Comparison of ENCODE assay signal across 8 cellular contexts in genomic region chr12:124837958-124838803, GRCh38. TPM values are rescaled to one million over a fixed set of nuclear protein-coding genes. Genes with fewer than 3 reads are reported as not detected.
A peak's percentile ranks its signal among the peaks of the same experiment; 100 is the strongest.
DNase-seq lines count a peak whose midpoint lies in the region; ATAC-seq, FAIRE-seq and TF ChIP-seq lines count a peak whose summit lies in the region.

No MANE protein-coding gene starts in this region.

- no peak overlapping the region for H3K23ac ChIP-seq in H1 (ENCODE audit: insufficient read length)

- H3K79me2 ChIP-seq in H1 (ENCODE audit: control insufficient read depth in 1 of 2, insufficient read depth in 2 of 2, low read length in 2 of 2): no peaks in the 10 kb centered on the region; a peak in 1 of 4 replicates

- POLR2A ChIA-PET in H1 (lab: Charles Lee; ENCODE audit: partially characterized antibody): interaction anchor here (1.1 to 1.3 kb wide), 3 partner anchors 20 to 77 kb away, joined by 3 read pairs; partner anchors contain the start of genes SCARB1 and UBC

- no peak for ATAC-seq in HG03565 (IDR thresholded peaks at IDR 0.05; ENCODE audit: unreplicated experiment)

- H3K23me2 ChIP-seq in H1 (ENCODE audit: low read depth, low read length): no peaks in the 10 kb centered on the region; the same call in 1 of the 2 replicates

- H2AFZ ChIP-seq in H1 (ENCODE audit: low read length): no peak overlapping the region

- no peak overlapping the region for H4K8ac ChIP-seq in H1 (ENCODE audit: extremely low read depth, insufficient read depth, low read length)

- no peak overlapping the region for H2BK5ac ChIP-seq in H1 (ENCODE audit: low read depth, low read length)

- no peak overlapping the region for H2BK20ac ChIP-seq in H1 (ENCODE audit: low read length)

- H4K20me1 ChIP-seq in H1 (replicated peaks in 1 of 2; ENCODE audit: control insufficient read depth in 1 of 2, insufficient read depth in 2 of 2, low read length in 2 of 2): peaks cover 0 to 2% of the 10 kb centered on the region in 2 experiments

- TF ChIP-seq EP300 in H1 (IDR thresholded peaks at IDR 0.05; ENCODE audit: borderline replicate concordance in 1 of 2, low read depth in 2 of 2, low read length in 2 of 2): no peak

- CTCF ChIA-PET in H1 (lab: Charles Lee; ENCODE audit: partially characterized antibody): interaction anchor here (0.7 to 1.1 kb wide), 4 partner anchors 11 to 68 kb away, joined by 3 to 4 read pairs (median 3); no protein-coding TSS in a partner anchor

- H3K56ac ChIP-seq in H1 (replicated peaks; ENCODE audit: insufficient read length, low read depth, low read length): no peak overlapping the region

- 75% methylated on average over 15 of the region's 16 CpGs; no CpG with 5 or more reads in 1 of the 2 experiments for WGBS in H1 (ENCODE audit: extremely low coverage in 1 of 2, insufficient coverage in 1 of 2, insufficient read length in 1 of 2, insufficient replicate concordance in 2 of 2, low coverage in 1 of 2, low lambda C conversion rate in 2 of 2, missing lambda C conversion rate in 1 of 2), 2 experiments

- H2AK5ac ChIP-seq in H1 (ENCODE audit: low read depth, low read length): no peak overlapping the region; the same call in 1 of the 2 replicates

- no peak overlapping the region for H3K4me3 ChIP-seq in H1 (ENCODE audit: extremely low read depth in 1 of 4, insufficient read depth in 2 of 4, low read depth in 3 of 4, low read length in 4 of 4)

- peaks cover 8% of the 10 kb centered on the region; the same call in 1 of the 2 replicates for H3K79me1 ChIP-seq in H1 (ENCODE audit: low read depth, low read length)

- H3K4me2 ChIP-seq in H1 (ENCODE audit: insufficient read depth in 1 of 2, low read depth in 2 of 2, low read length in 2 of 2): no peak overlapping the region

- H3K27me3 ChIP-seq in H1 (replicated peaks in 1 of 4; ENCODE audit: control insufficient read depth in 3 of 4, extremely low read depth in 1 of 4, insufficient read depth in 3 of 4, low read length in 3 of 4): no peaks in the 10 kb centered on the region

- no peak for TF ChIP-seq RAD21 in H1 (IDR thresholded peaks at IDR 0.05 in 1 of 2, conservative IDR thresholded peaks at IDR 0.05 in 1 of 2; ENCODE audit: low read depth in 2 of 2, low read length in 2 of 2)

- TF ChIP-seq POLR2A in H1 (IDR thresholded peaks at IDR 0.05; ENCODE audit: control extremely low read depth in 1 of 2, low read depth in 2 of 2, low read length in 2 of 2): no peak

- 0 out of 2 replicates have a peak overlapping the region, but pooled peaks have one; percentile 16 for H2BK15ac ChIP-seq in H1 (ENCODE audit: low read length)

- H3K36me3 ChIP-seq in H1 (ENCODE audit: control insufficient read depth in 2 of 4, insufficient read depth in 4 of 4, low read length in 3 of 4): no peaks in the 10 kb centered on the region

- peaks cover 0 to 21% (median 16%) of the 10 kb centered on the region in 4 experiments; a peak in 6 of 7 replicates for H3K4me1 ChIP-seq in H1 (replicated peaks in 1 of 4; ENCODE audit: control insufficient read depth in 3 of 4, insufficient read depth in 4 of 4, low read length in 3 of 4)

- no peak overlapping the region for H3K27ac ChIP-seq in H1 (ENCODE audit: low read depth, low read length)

- no peak overlapping the region for H3K14ac ChIP-seq in H1 (ENCODE audit: insufficient read length)

- peak overlapping the region; percentile 83 for H4K91ac ChIP-seq in H1 (replicated peaks; ENCODE audit: insufficient read length, low read length)

- H3K18ac ChIP-seq in H1 (ENCODE audit: extremely low read depth, low read length): no peak overlapping the region; the same call in 1 of the 2 replicates

- H2BK12ac ChIP-seq in H1 (ENCODE audit: low read depth, low read length): peak overlapping the region; percentile 39; the same call in 1 of the 2 replicates

- H3K4ac ChIP-seq in H1 (replicated peaks; ENCODE audit: insufficient read length, low read depth, low read length): peak overlapping the region; percentile 8

- FAIRE-seq in H1 (lab: Jason Lieb, UNC): no peak

- no peaks in the 10 kb centered on the region for H3K9me3 ChIP-seq in H1 (ENCODE audit: insufficient read depth in 2 of 2, low read depth in 1 of 2, low read length in 1 of 2)

- DNase-seq in DMS79 treated with DMSO at 0.1 percent for 48 hours (lab: John Stamatoyannopoulos, UW): peak; percentile 57
- peak; percentile 38 for DNase-seq in NCI-H748 (lab: John Stamatoyannopoulos, UW; ENCODE audit: unreplicated experiment)
- DNase-seq in H1 (ENCODE audit: low read depth in 1 of 2, low spot score in 2 of 2): no peak
- peak; percentile 99 for DNase-seq in myocyte (ENCODE audit: low read depth)
- DNase-seq in central memory CD4-positive, alpha-beta T cell: no peak
- DNase-seq in iPS-NIHi7 (ENCODE audit: extremely low spot score): no peak
- DNase-seq in activated CD4-positive, alpha-beta T cell treated with anti-CD3 and anti-CD28 coated beads, Interleukin-2, amount 50 U/mL, for 4 hours: no peak

- no peak for TF ChIP-seq CTCF in H1 (IDR thresholded peaks at IDR 0.05; ENCODE audit: control extremely low read depth in 1 of 3, insufficient read depth in 1 of 3, low read depth in 1 of 3, low read length in 3 of 3)

- H3K9ac ChIP-seq in H1 (replicated peaks in 1 of 4; ENCODE audit: extremely low read depth in 1 of 4, low read depth in 3 of 4, low read length in 3 of 4): no peak overlapping the region

- H2BK120ac ChIP-seq in H1 (replicated peaks; ENCODE audit: low read depth, low read length): no peak overlapping the region

- H4K5ac ChIP-seq in H1 (ENCODE audit: insufficient read length, low read depth, low read length): no peak overlapping the region

TF ChIP-seq in H1, 55 proteins besides CTCF, POLR2A, EP300 and RAD21:
- TF ChIP-seq KDM5A (IDR thresholded peaks at IDR 0.05; ENCODE audit: low read length) (no peak), JUND (IDR thresholded peaks at IDR 0.05; ENCODE audit: low read length) (no peak), SP2 (IDR thresholded peaks at IDR 0.05; ENCODE audit: low read length) (no peak), ASH2L (IDR thresholded peaks at IDR 0.05; ENCODE audit: low read length) (no peak), HDAC6 (IDR thresholded peaks at IDR 0.05; ENCODE audit: low read depth, low read length) (no peak), EZH2 (IDR thresholded peaks at IDR 0.05; ENCODE audit: low read depth, low read length, severe bottlenecking) (no peak), TEAD4 (IDR thresholded peaks at IDR 0.05; ENCODE audit: low read depth, low read length) (no peak), NANOG (IDR thresholded peaks at IDR 0.05; ENCODE audit: insufficient read depth, low read depth, low read length, poor library complexity, severe bottlenecking) (no peak), CBX5 (IDR thresholded peaks at IDR 0.05; ENCODE audit: low read depth, low read length) (no peak), SUZ12 (IDR thresholded peaks at IDR 0.05; ENCODE audit: low read length) (no peak), ZNF274 (IDR thresholded peaks at IDR 0.05; ENCODE audit: borderline replicate concordance, extremely low read depth, low read length) (no peak), GTF2F1 (IDR thresholded peaks at IDR 0.05; ENCODE audit: borderline replicate concordance, low read depth, low read length) (no peak), CHD2 (IDR thresholded peaks at IDR 0.05; ENCODE audit: low read length) (no peak)
- TF ChIP-seq, protein P1, sequence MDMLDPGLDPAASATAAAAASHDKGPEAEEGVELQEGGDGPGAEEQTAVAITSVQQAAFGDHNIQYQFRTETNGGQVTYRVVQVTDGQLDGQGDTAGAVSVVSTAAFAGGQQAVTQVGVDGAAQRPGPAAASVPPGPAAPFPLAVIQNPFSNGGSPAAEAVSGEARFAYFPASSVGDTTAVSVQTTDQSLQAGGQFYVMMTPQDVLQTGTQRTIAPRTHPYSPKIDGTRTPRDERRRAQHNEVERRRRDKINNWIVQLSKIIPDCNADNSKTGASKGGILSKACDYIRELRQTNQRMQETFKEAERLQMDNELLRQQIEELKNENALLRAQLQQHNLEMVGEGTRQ (IDR thresholded peaks at IDR 0.05; ENCODE audit: low read length): no peak
- TF ChIP-seq, protein P2, sequence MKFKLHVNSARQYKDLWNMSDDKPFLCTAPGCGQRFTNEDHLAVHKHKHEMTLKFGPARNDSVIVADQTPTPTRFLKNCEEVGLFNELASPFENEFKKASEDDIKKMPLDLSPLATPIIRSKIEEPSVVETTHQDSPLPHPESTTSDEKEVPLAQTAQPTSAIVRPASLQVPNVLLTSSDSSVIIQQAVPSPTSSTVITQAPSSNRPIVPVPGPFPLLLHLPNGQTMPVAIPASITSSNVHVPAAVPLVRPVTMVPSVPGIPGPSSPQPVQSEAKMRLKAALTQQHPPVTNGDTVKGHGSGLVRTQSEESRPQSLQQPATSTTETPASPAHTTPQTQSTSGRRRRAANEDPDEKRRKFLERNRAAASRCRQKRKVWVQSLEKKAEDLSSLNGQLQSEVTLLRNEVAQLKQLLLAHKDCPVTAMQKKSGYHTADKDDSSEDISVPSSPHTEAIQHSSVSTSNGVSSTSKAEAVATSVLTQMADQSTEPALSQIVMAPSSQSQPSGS (IDR thresholded peaks at IDR 0.05; ENCODE audit: low read length): no peak

RNA-seq across cellular contexts. Expression of gene SCARB1, which starts 25.5 kb away (rescaled TPM):
- 57.1 and 58.0 TPM in 2 replicates for total RNA-seq in H1 (2021; fragmentation: NEBNext Ultra II Directional; extraction: Animal tissue kit (Norgen Biotek cat#: 25700))
- polyA plus RNA-seq in H1 (2011; rRNA removed): 45.3 and 70.7 TPM in 2 replicates
- 49.4 TPM for polyA plus RNA-seq in H1 (2011; cell fraction: cytosol; rRNA removed)
- 108 TPM for polyA plus RNA-seq in H1 (2011; cell fraction: nucleus; rRNA removed)
- polyA plus RNA-seq in H1 (2012, experiment 1 of 2): 52.4 to 76.7 TPM (median 66.8 TPM) in 4 replicates
- 40.2 TPM for polyA plus RNA-seq in H1 (2012, experiment 2 of 2)
- 81.2 TPM for polyA plus RNA-seq in H1 (2013, experiment 1 of 2)
- 90.5 TPM for polyA plus RNA-seq in H1 (2013, experiment 2 of 2)
- polyA minus RNA-seq in H1 (2011; rRNA and poly(A)+ RNA removed): 52.9 and 55.6 TPM in 2 replicates
- polyA minus RNA-seq in H1 (2011; cell fraction: cytosol; rRNA and poly(A)+ RNA removed): 28.3 TPM
- 31.4 TPM for polyA minus RNA-seq in H1 (2011; cell fraction: nucleus; rRNA and poly(A)+ RNA removed)
- 3.0 and 8.1 TPM in 2 replicates for total RNA-seq in myocyte
- 12.4 TPM for polyA plus RNA-seq in myocyte (2012)

Comparison
In these comparisons a context has a peak if more than half of its experiments do, and no peak if none do; other contexts are left out.
1. DNase-seq: peak in DMS79 treated with DMSO at 0.1 percent for 48 hours (single experiment), NCI-H748 (single experiment) and myocyte (single experiment); none in H1 (0 of 2), central memory CD4-positive, alpha-beta T cell (single experiment), iPS-NIHi7 (single experiment) and activated CD4-positive, alpha-beta T cell treated with anti-CD3 and anti-CD28 coated beads, Interleukin-2, amount 50 U/mL, for 4 hours (0 of 2).